ENCODE assay signal across 1 cellular context in the genomic region with DNA sequence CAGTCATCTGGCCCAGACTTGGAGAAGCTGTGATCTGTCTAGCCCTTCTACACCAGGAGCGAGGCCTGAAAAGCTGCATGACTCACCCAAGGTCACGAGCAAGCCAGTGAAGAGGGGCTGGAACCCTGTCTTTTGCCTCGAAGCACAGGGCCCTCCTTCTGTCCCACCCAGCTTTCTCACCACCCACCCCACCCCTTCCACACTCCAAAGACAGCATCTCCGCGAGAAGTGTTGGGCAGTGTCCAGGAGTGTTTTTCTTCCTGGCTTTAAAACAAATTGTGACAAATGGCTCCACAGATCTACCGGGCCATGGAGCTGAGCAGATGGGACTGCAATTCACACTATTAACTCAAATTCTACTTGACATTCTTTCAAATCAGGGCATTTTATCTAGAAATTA. TPM values are rescaled to one million over a fixed set of nuclear protein-coding genes. Genes with fewer than 3 reads are reported as not detected.
"Had no signal": no experiment of that assay in that cellular context is flagged by ENCODE, and none has a peak within 500 bp of the region (broad histone marks: within the 10 kb centered on the region; RNA-seq: fewer than 3 reads in every experiment).

No MANE protein-coding gene starts in this region.

RNA-seq across cellular contexts. Expression of a gene that starts 31.0 kb away (rescaled TPM):
- polyA plus RNA-seq: immature natural killer cell had no signal
